8 cellular contexts compared by ENCODE assay signal in the genomic region with DNA sequence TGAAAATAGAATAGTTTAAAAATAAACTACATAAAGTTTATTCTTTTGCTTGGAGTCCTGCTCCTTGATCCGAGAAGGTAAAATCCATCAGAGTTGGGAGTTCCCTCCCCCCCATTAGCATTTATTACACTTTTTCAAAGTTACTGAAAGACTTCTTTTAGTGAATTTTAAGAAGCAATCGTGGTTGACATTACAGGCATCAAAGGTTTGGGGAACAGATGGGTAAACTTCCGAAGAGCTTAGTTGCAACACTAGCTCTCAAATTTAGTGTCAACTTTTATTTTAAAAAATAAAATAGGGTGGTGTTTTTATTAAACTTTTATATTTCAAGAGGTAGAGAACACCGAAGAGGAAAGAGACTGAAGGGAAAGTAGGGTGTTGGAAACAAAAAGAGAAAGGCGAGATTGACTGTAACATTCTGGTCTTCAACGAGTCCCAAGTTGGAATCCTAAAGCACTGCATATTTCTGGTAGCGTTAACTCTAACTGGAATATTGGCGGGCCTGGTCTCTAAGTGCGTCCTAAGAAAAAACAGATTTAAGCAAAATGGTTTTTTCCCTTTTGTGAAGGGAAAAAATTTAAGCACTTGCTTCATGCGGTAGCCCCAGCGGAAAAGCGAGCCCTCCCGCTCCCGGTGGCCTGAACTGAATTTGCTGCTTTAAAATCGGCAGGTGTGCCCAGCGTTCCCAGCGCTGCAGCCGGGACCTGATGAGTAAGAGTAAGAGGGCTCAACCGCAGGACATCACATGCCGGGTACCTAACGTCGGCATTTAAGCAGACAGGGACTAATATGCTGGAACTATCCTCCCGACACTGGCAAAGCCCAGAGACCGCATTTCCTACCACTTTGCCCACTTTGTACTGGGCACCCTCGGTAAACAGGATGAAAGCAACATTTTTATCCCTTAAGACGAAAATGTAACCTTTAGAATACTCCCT. TPM values are rescaled to one million over a fixed set of nuclear protein-coding genes. Genes with fewer than 3 reads are reported as not detected.
DNase-seq lines count a peak whose midpoint lies in the region; ATAC-seq and TF ChIP-seq lines count a peak whose summit lies in the region.

No MANE protein-coding gene starts in this region.

- no peak overlapping the region for H3K9ac ChIP-seq in fibroblast of lung (ENCODE audit: insufficient read depth, low read length)
- H3K9ac ChIP-seq in neural progenitor cell = no peak overlapping the region

- DNase-seq in CD4-positive, alpha-beta T cell = no peak
- DNase-seq in SJCRH30 (no peak), fibroblast of lung (ENCODE audit: low read depth in 2 of 2) (no peak), neural progenitor cell (ENCODE audit: low spot score) (peak; percentile 60), COLO668 (lab: John Stamatoyannopoulos, UW; ENCODE audit: unreplicated experiment) (no peak), NOMO-1 treated with dmso at 0.1 percent for 144 hours (lab: John Stamatoyannopoulos, UW; ENCODE audit: unreplicated experiment) (no peak)

- H3K4me2 ChIP-seq in fibroblast of lung (ENCODE audit: extremely low read depth, insufficient read depth, low read length) (peak overlapping the region; percentile 58), neural progenitor cell (peak overlapping the region; percentile 80)

- H3K27me3 Mint-ChIP-seq in CD4-positive, alpha-beta T cell = peaks cover 66% of the 10 kb centered on the region
- peaks cover 58% of the 10 kb centered on the region for H3K27me3 Mint-ChIP-seq in neural progenitor cell (ENCODE audit: insufficient read depth, low read depth)

- H3K4me1 Mint-ChIP-seq in CD4-positive, alpha-beta T cell (ENCODE audit: low read depth) = peaks cover 54% of the 10 kb centered on the region
- peaks cover 50% of the 10 kb centered on the region for H3K4me1 Mint-ChIP-seq in neural progenitor cell

- no peak for ATAC-seq in CD4-positive, alpha-beta T cell (ENCODE audit: poor library complexity)
- no peak for ATAC-seq in GM21390 (IDR thresholded peaks at IDR 0.05; ENCODE audit: unreplicated experiment)
- no peak for ATAC-seq in HG02840 (IDR thresholded peaks at IDR 0.05; ENCODE audit: low FRiP score, unreplicated experiment)

- H3K36me3 ChIP-seq in SJCRH30 (no peaks in the 10 kb centered on the region), fibroblast of lung (ENCODE audit: control insufficient read depth, insufficient read depth, low read length) (no peaks in the 10 kb centered on the region), neural progenitor cell (no peaks in the 10 kb centered on the region)

- peak overlapping the region; percentile 64 for H3K4me3 ChIP-seq in SJCRH30
- peak overlapping the region in 3 of 4 experiments; percentile 21 to 78 (median 51) for H3K4me3 ChIP-seq in fibroblast of lung (replicated peaks in 1 of 4; ENCODE audit: control extremely low read depth in 1 of 4, insufficient read depth in 1 of 4, low read depth in 3 of 4, low read length in 4 of 4)
- H3K4me3 ChIP-seq in neural progenitor cell = peak overlapping the region; percentile 70

- no peak overlapping the region for H2AFZ ChIP-seq in fibroblast of lung (ENCODE audit: low read length)
- H2AFZ ChIP-seq in neural progenitor cell (replicated peaks) = no peak overlapping the region

- H4K20me1 ChIP-seq in fibroblast of lung (ENCODE audit: control insufficient read depth, extremely low read depth, insufficient read depth, low read length) (no peaks in the 10 kb centered on the region), neural progenitor cell (ENCODE audit: low read depth) (peaks cover 38% of the 10 kb centered on the region)

- peaks cover 59% of the 10 kb centered on the region for H3K27me3 ChIP-seq in CD4-positive, alpha-beta T cell (ENCODE audit: control insufficient read depth, insufficient read depth, low read length)
- H3K27me3 ChIP-seq in SJCRH30 (no peaks in the 10 kb centered on the region; the same call in 1 of the 2 replicates), fibroblast of lung (ENCODE audit: control insufficient read depth, insufficient read depth, low read length) (peaks cover 7% of the 10 kb centered on the region), neural progenitor cell (peaks cover 62% of the 10 kb centered on the region)

- no peaks in the 10 kb centered on the region for H3K79me2 ChIP-seq in fibroblast of lung (ENCODE audit: control insufficient read depth, insufficient read depth, low read length)
- H3K79me2 ChIP-seq in neural progenitor cell (ENCODE audit: low read depth) = no peaks in the 10 kb centered on the region

- peak overlapping the region; percentile 84 for H3K4me3 Mint-ChIP-seq in CD4-positive, alpha-beta T cell
- peak overlapping the region; percentile 86 for H3K4me3 Mint-ChIP-seq in neural progenitor cell

- H3K4me1 ChIP-seq in SJCRH30 (peaks cover 6% of the 10 kb centered on the region; the same call in 1 of the 2 replicates), fibroblast of lung (ENCODE audit: control insufficient read depth, extremely low read depth, insufficient read depth, low read length) (peaks cover 3% of the 10 kb centered on the region), neural progenitor cell (peaks cover 15% of the 10 kb centered on the region)

- H3F3A ChIP-seq in neural progenitor cell (ENCODE audit: low read depth) = peaks cover 23% of the 10 kb centered on the region

- H3K9me3 Mint-ChIP-seq in CD4-positive, alpha-beta T cell = no peaks in the 10 kb centered on the region
- H3K9me3 Mint-ChIP-seq in neural progenitor cell = no peaks in the 10 kb centered on the region

- H3K27ac Mint-ChIP-seq in CD4-positive, alpha-beta T cell = no peak overlapping the region
- no peak overlapping the region for H3K27ac Mint-ChIP-seq in neural progenitor cell

- H3K27ac ChIP-seq in CD4-positive, alpha-beta T cell (ENCODE audit: low read depth, low read length) = no peak overlapping the region
- no peak overlapping the region for H3K27ac ChIP-seq in SJCRH30
- no peak overlapping the region for H3K27ac ChIP-seq in fibroblast of lung (ENCODE audit: insufficient read depth, low read length)
- H3K27ac ChIP-seq in neural progenitor cell = no peak overlapping the region

- POLR2A ChIA-PET in CD4-positive, alpha-beta T cell (lab: Charles Lee) = interaction anchor here (0.7 to 6.2 kb wide), 6 partner anchors 8 to 401 kb away, joined by 3 to 84 read pairs (median 6); a partner anchor contains a TSS

- no peak for TF ChIP-seq CTCF in CD4-positive, alpha-beta T cell (IDR thresholded peaks at IDR 0.05)
- no peak for TF ChIP-seq CTCF in fibroblast of lung (conservative IDR thresholded peaks at IDR 0.05 in 1 of 2, IDR thresholded peaks at IDR 0.05 in 1 of 2; ENCODE audit: low read depth in 1 of 2, low read length in 2 of 2)
- no peak for TF ChIP-seq CTCF in neural progenitor cell (IDR thresholded peaks at IDR 0.05)

- CTCF ChIA-PET in CD4-positive, alpha-beta T cell (lab: Charles Lee) = interaction anchor here (0.9 to 3.2 kb wide), 4 partner anchors 9 to 72 kb away, joined by 4 to 29 read pairs (median 18); a partner anchor contains a TSS

- H3K9me3 ChIP-seq in CD4-positive, alpha-beta T cell (ENCODE audit: control insufficient read depth, low read length) = no peaks in the 10 kb centered on the region
- H3K9me3 ChIP-seq in SJCRH30 (replicated peaks) (no peaks in the 10 kb centered on the region), fibroblast of lung (ENCODE audit: control insufficient read depth, insufficient read depth, low read depth, low read length) (no peaks in the 10 kb centered on the region), neural progenitor cell (ENCODE audit: low read depth) (no peaks in the 10 kb centered on the region)

- intact Hi-C loops in CD4-positive, alpha-beta T cell (cut with DNase I, micrococcal nuclease) = loop anchor here (1.0 to 10.0 kb wide), 8 partner anchors 26 to 1733 kb away; a partner anchor contains a TSS

- H3K36me3 Mint-ChIP-seq in CD4-positive, alpha-beta T cell (ENCODE audit: low read depth) = no peaks in the 10 kb centered on the region
- H3K36me3 Mint-ChIP-seq in neural progenitor cell = no peaks in the 10 kb centered on the region

RNA-seq across cellular contexts. Expression of a gene that starts 30.6 kb away (rescaled TPM):
- total RNA-seq in CD4-positive, alpha-beta T cell = 1 to 10 TPM; 4.8 to 5.9 TPM
- 21.1 and 23.9 TPM in 2 replicates for total RNA-seq in SJCRH30 (2014; rRNA removed; shearing (Covaris generic))
- total RNA-seq in fibroblast of lung (5.4 TPM in 2 replicates), neural progenitor cell (ENCODE audit: low replicate concordance) (1.7 and 5.3 TPM in 2 replicates)
- polyA plus RNA-seq in fibroblast of lung = 10.9 and 11.0 TPM in 2 replicates
- polyA plus RNA-seq in fibroblast of lung (2012) = 3.9 and 5.6 TPM in 2 replicates
- 22.5 and 43.5 TPM in 2 replicates for polyA minus RNA-seq in fibroblast of lung (ENCODE audit: low replicate concordance)
